Comparison of ENCODE assay signal across 17 cellular contexts in the genomic region with DNA sequence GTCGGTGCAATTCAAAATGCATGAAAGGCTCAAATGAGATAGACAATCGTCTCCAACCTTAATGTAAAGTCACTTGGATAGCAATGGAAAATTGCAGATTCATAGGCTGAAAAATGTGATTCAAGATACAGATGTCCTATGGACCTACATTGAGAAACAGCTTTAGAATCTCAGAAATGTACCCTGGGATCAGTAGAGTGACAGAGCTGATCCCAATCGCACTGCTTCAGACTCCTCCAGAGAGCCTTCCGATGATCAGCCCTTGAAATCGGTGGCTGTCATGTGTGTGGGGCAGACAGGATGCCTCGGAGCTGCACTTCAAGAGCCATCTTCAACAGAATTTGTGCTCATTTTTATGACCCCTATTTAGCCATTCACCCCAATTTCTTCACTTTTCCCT.
DNase-seq lines count a peak whose midpoint lies in the region; TF ChIP-seq lines count a peak whose summit lies in the region.
"Had no signal": no experiment of that assay in that cellular context is flagged by ENCODE, and none has a peak within 500 bp of the region (broad histone marks: within the 10 kb centered on the region; RNA-seq: fewer than 3 reads in every experiment).

No MANE protein-coding gene starts in this region.

- no peak overlapping the region for H3K18ac ChIP-seq in mesenchymal stem cell (ENCODE audit: low read depth in 1 of 2, low read length in 2 of 2)

- no peak overlapping the region for H2BK120ac ChIP-seq in mesenchymal stem cell (ENCODE audit: low read depth, low read length)

- no peak for TF ChIP-seq POLR2A in ovary (IDR thresholded peaks at IDR 0.05)

- no peak overlapping the region for H3K4me3 ChIP-seq in ACC112 (ENCODE audit: low read depth, low read length)
- no peak overlapping the region for H3K4me3 ChIP-seq in brain microvascular endothelial cell (ENCODE audit: low read depth, low read length)
- H3K4me3 ChIP-seq in mesenchymal stem cell (ENCODE audit: insufficient read depth in 1 of 2, low read depth in 1 of 2, low read length in 2 of 2): no peak overlapping the region
- no peak overlapping the region for H3K4me3 ChIP-seq in smooth muscle cell
- no peak overlapping the region for H3K4me3 ChIP-seq in ovary
- H3K4me3 ChIP-seq: BLaER1, GM23248 had no signal

- H3K4me1 ChIP-seq in ACC112 (ENCODE audit: control insufficient read depth, insufficient read depth, low read length, unreplicated experiment): peaks cover 27% of the 10 kb centered on the region
- H3K4me1 ChIP-seq in mesenchymal stem cell (ENCODE audit: control insufficient read depth, insufficient read depth, low read depth, low read length): peaks cover 6% of the 10 kb centered on the region
- H3K4me1 ChIP-seq in smooth muscle cell (ENCODE audit: low read depth): no peaks in the 10 kb centered on the region
- no peaks in the 10 kb centered on the region for H3K4me1 ChIP-seq in ovary (ENCODE audit: insufficient read depth)
- H3K4me1 ChIP-seq: BLaER1, Caco-2 had no signal

- in situ Hi-C loops in brain microvascular endothelial cell (cut with HindIII; ENCODE audit: low pct_ligation_motif_present, low sequenced_read_pairs): no loop called here

- no peak overlapping the region for H3K23ac ChIP-seq in mesenchymal stem cell (ENCODE audit: low read length in 2 of 2)

- no peak overlapping the region for H2BK15ac ChIP-seq in mesenchymal stem cell (ENCODE audit: low read depth, poor library complexity, severe bottlenecking)

- no peak overlapping the region for H2AK5ac ChIP-seq in mesenchymal stem cell (ENCODE audit: low read length, severe bottlenecking)

- no peak overlapping the region for H3K4ac ChIP-seq in mesenchymal stem cell (ENCODE audit: low read depth in 1 of 2, low read length in 2 of 2)

- H3K79me2 ChIP-seq in ACC112 (ENCODE audit: control insufficient read depth, insufficient read depth, low read length, unreplicated experiment): no peaks in the 10 kb centered on the region
- no peaks in the 10 kb centered on the region for H3K79me2 ChIP-seq in smooth muscle cell (ENCODE audit: low read depth)

- H3K4me2 ChIP-seq in mesenchymal stem cell (ENCODE audit: low read length, poor library complexity, severe bottlenecking) (no peak overlapping the region), smooth muscle cell (peak overlapping the region; percentile 7)
- H3K4me2 ChIP-seq: BLaER1 had no signal

- H2BK12ac ChIP-seq in mesenchymal stem cell (ENCODE audit: low read length in 2 of 2): peak overlapping the region in 1 of 2 experiments; percentile 18

- intact Hi-C loops in ovary (cut with DNase I): no loop called here

- 97% methylated on average over 6 of the region's 6 CpGs for WGBS in mesenchymal stem cell
- WGBS in smooth muscle cell (ENCODE audit: low lambda C conversion rate): 86% methylated on average over 6 of the region's 6 CpGs
- 86 to 92% (median 89%) methylated on average over 6 of the region's 6 CpGs for WGBS in ovary, 3 donors

- H3K36me3 ChIP-seq in ACC112 (ENCODE audit: insufficient read depth, low read length) (no peaks in the 10 kb centered on the region), brain microvascular endothelial cell (replicated peaks) (no peaks in the 10 kb centered on the region), mesenchymal stem cell (ENCODE audit: control insufficient read depth in 1 of 2, insufficient read depth in 2 of 2, low read depth in 1 of 2, low read length in 2 of 2) (no peaks in the 10 kb centered on the region), smooth muscle cell (ENCODE audit: low read depth) (no peaks in the 10 kb centered on the region), ovary (no peaks in the 10 kb centered on the region)
- H3K36me3 ChIP-seq: BLaER1 had no signal

- H3K27ac ChIP-seq in ACC112 (ENCODE audit: low read depth, low read length) (peak overlapping the region; percentile 7; the same call in 1 of the 2 replicates), brain microvascular endothelial cell (peak overlapping the region; percentile 54), mesenchymal stem cell (ENCODE audit: low read length, poor library complexity, severe bottlenecking) (no peak overlapping the region), smooth muscle cell (ENCODE audit: low read depth) (peak overlapping the region; percentile 89), ovary (peak overlapping the region in 1 of 2 donors; percentile 5)
- H3K27ac ChIP-seq: BLaER1, C4-2B, GM23248 had no signal

- H3F3A ChIP-seq in smooth muscle cell (ENCODE audit: low read depth): peaks cover 3% of the 10 kb centered on the region

- peak overlapping the region; percentile 39 for H4K8ac ChIP-seq in mesenchymal stem cell (ENCODE audit: low read length)

- H3K9me3 ChIP-seq in mesenchymal stem cell (ENCODE audit: control insufficient read depth, low read length) (no peaks in the 10 kb centered on the region), smooth muscle cell (replicated peaks; ENCODE audit: low read depth) (no peaks in the 10 kb centered on the region), ovary (no peaks in the 10 kb centered on the region)
- H3K9me3 ChIP-seq: BLaER1, Caco-2 had no signal

- DNase-seq in brain microvascular endothelial cell: no peak
- DNase-seq in mesenchymal stem cell: no peak
- DNase-seq in smooth muscle cell (lab: John Stamatoyannopoulos, UW; ENCODE audit: unreplicated experiment): no peak
- no peak for DNase-seq in medulla oblongata (ENCODE audit: extremely low spot score)
- no peak for DNase-seq in ovary
- DNase-seq in activated T-cell treated with anti-CD3 and anti-CD28 coated beads, Interleukin-2, amount 50 U/mL, for 1 hour: no peak
- DNase-seq: Caco-2; CD4-positive, CD25-positive, alpha-beta regulatory T cell; CD8-positive, alpha-beta T cell; DMS153; DND-41; GM23248; H7; HCEC 1CT had no signal

- H2AFZ ChIP-seq in ACC112 (ENCODE audit: low read length, unreplicated experiment) (peak overlapping the region; percentile 17), mesenchymal stem cell (ENCODE audit: low read depth, low read length) (no peak overlapping the region), smooth muscle cell (ENCODE audit: low read depth) (no peak overlapping the region)
- H2AFZ ChIP-seq: GM23248 had no signal

- no peak overlapping the region for H3K14ac ChIP-seq in mesenchymal stem cell (ENCODE audit: low read length in 2 of 2)

- H2BK5ac ChIP-seq in mesenchymal stem cell (ENCODE audit: low read depth, low read length, poor library complexity, severe bottlenecking): no peak overlapping the region

- peak overlapping the region; percentile 16 for H3K9ac ChIP-seq in mesenchymal stem cell (ENCODE audit: low read length)
- no peak overlapping the region for H3K9ac ChIP-seq in smooth muscle cell (ENCODE audit: low read depth)
- H3K9ac ChIP-seq: BLaER1, GM23248 had no signal

- no peaks in the 10 kb centered on the region for H4K20me1 ChIP-seq in smooth muscle cell (ENCODE audit: low read depth)
- H4K20me1 ChIP-seq: BLaER1 had no signal

- no peaks in the 10 kb centered on the region for H3K27me3 ChIP-seq in ACC112 (ENCODE audit: insufficient read depth, low read length)
- H3K27me3 ChIP-seq in brain microvascular endothelial cell (replicated peaks): no peaks in the 10 kb centered on the region
- H3K27me3 ChIP-seq in mesenchymal stem cell (ENCODE audit: control insufficient read depth in 1 of 2, insufficient read depth in 1 of 2, low read length in 2 of 2): no peaks in the 10 kb centered on the region
- H3K27me3 ChIP-seq in smooth muscle cell (ENCODE audit: low read depth): no peaks in the 10 kb centered on the region
- H3K27me3 ChIP-seq in ovary: no peaks in the 10 kb centered on the region
- H3K27me3 ChIP-seq: BLaER1 had no signal

- no peak for TF ChIP-seq EP300 in ovary (IDR thresholded peaks at IDR 0.05)

- H3K79me1 ChIP-seq in mesenchymal stem cell (replicated peaks; ENCODE audit: low read length, poor library complexity, severe bottlenecking): no peaks in the 10 kb centered on the region

- H4K91ac ChIP-seq in mesenchymal stem cell (ENCODE audit: low read length): no peak overlapping the region

- no peak for TF ChIP-seq CTCF in brain microvascular endothelial cell (IDR thresholded peaks at IDR 0.05; ENCODE audit: low read depth, low read length, missing control alignments)
- no peak for TF ChIP-seq CTCF in smooth muscle cell (IDR thresholded peaks at IDR 0.05; ENCODE audit: borderline replicate concordance, insufficient read depth, poor library complexity, severe bottlenecking)
- no peak for TF ChIP-seq CTCF in ovary (IDR thresholded peaks at IDR 0.05)
